1 cellular context compared by ENCODE assay signal in genomic region chr17:72122002-72122310, GRCh38.
TF ChIP-seq lines count a peak whose summit lies in the region.

No MANE protein-coding gene starts in this region.

TF ChIP-seq in HepG2, 621 proteins besides CTCF, POLR2A, EP300 and RAD21 (continued from another document):
- TF ChIP-seq ZBTB37 (CRISPR knock-in tag; IDR thresholded peaks at IDR 0.05) (no peak), MXD4 (CRISPR knock-in tag; IDR thresholded peaks at IDR 0.05) (no peak), PCBP2 (optimal IDR thresholded peaks at IDR 0.05; ENCODE audit: low read depth, low read length, poor library complexity, severe bottlenecking) (peak; percentile 54), RCOR2 (CRISPR knock-in tag; IDR thresholded peaks at IDR 0.05) (no peak), JUN (CRISPR knock-in tag; IDR thresholded peaks at IDR 0.05) (no peak), ELF1 (CRISPR knock-in tag; IDR thresholded peaks at IDR 0.05) (no peak), ZMAT3 (CRISPR knock-in tag; conservative IDR thresholded peaks at IDR 0.05) (0 out of 2 replicates have a peak, but pooled peaks have one; percentile 1), ZNF775 (CRISPR knock-in tag; IDR thresholded peaks at IDR 0.05; ENCODE audit: borderline replicate concordance) (no peak), RXRA (CRISPR knock-in tag; IDR thresholded peaks at IDR 0.05) (no peak), ZNF790 (CRISPR knock-in tag; IDR thresholded peaks at IDR 0.05; ENCODE audit: borderline replicate concordance) (no peak), GFI1 (CRISPR knock-in tag; IDR thresholded peaks at IDR 0.05; ENCODE audit: borderline replicate concordance) (0 out of 2 replicates have a peak, but pooled peaks have one; percentile 2), ZNF788 (CRISPR knock-in tag; IDR thresholded peaks at IDR 0.05; ENCODE audit: borderline replicate concordance) (peak; percentile 7; the same call in 1 of the 2 replicates), ZBTB38 (CRISPR knock-in tag; IDR thresholded peaks at IDR 0.05) (0 out of 2 replicates have a peak, but pooled peaks have one; percentile 2), ZSCAN29 (CRISPR knock-in tag; conservative IDR thresholded peaks at IDR 0.05) (no peak), ZNF124 (CRISPR knock-in tag; IDR thresholded peaks at IDR 0.05) (no peak), SMARCC2 (IDR thresholded peaks at IDR 0.05) (no peak), ZNF570 (CRISPR knock-in tag; IDR thresholded peaks at IDR 0.05; ENCODE audit: borderline replicate concordance) (no peak), HNRNPH1 (optimal IDR thresholded peaks at IDR 0.05; ENCODE audit: low read depth, low read length) (peak; percentile 96), ZNF264 (CRISPR knock-in tag; IDR thresholded peaks at IDR 0.05) (no peak), SALL1 (CRISPR knock-in tag; IDR thresholded peaks at IDR 0.05) (no peak), POLR2G (IDR thresholded peaks at IDR 0.05; ENCODE audit: low read depth, low read length) (peak; percentile 10; the same call in 1 of the 2 replicates), HNF4A (CRISPR knock-in tag; IDR thresholded peaks at IDR 0.05) (no peak)
- TF ChIP-seq, protein P1, sequence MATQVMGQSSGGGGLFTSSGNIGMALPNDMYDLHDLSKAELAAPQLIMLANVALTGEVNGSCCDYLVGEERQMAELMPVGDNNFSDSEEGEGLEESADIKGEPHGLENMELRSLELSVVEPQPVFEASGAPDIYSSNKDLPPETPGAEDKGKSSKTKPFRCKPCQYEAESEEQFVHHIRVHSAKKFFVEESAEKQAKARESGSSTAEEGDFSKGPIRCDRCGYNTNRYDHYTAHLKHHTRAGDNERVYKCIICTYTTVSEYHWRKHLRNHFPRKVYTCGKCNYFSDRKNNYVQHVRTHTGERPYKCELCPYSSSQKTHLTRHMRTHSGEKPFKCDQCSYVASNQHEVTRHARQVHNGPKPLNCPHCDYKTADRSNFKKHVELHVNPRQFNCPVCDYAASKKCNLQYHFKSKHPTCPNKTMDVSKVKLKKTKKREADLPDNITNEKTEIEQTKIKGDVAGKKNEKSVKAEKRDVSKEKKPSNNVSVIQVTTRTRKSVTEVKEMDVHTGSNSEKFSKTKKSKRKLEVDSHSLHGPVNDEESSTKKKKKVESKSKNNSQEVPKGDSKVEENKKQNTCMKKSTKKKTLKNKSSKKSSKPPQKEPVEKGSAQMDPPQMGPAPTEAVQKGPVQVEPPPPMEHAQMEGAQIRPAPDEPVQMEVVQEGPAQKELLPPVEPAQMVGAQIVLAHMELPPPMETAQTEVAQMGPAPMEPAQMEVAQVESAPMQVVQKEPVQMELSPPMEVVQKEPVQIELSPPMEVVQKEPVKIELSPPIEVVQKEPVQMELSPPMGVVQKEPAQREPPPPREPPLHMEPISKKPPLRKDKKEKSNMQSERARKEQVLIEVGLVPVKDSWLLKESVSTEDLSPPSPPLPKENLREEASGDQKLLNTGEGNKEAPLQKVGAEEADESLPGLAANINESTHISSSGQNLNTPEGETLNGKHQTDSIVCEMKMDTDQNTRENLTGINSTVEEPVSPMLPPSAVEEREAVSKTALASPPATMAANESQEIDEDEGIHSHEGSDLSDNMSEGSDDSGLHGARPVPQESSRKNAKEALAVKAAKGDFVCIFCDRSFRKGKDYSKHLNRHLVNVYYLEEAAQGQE (IDR thresholded peaks at IDR 0.05; ENCODE audit: borderline replicate concordance in 1 of 2, low read depth in 1 of 2, low read length in 2 of 2) = peak in 1 of 2 experiments; percentile 2; a peak in 1 of 4 replicates
- TF ChIP-seq, protein P2, sequence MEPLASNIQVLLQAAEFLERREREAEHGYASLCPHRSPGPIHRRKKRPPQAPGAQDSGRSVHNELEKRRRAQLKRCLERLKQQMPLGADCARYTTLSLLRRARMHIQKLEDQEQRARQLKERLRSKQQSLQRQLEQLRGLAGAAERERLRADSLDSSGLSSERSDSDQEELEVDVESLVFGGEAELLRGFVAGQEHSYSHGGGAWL (CRISPR knock-in tag; IDR thresholded peaks at IDR 0.05) = no peak
- TF ChIP-seq, protein P3, sequence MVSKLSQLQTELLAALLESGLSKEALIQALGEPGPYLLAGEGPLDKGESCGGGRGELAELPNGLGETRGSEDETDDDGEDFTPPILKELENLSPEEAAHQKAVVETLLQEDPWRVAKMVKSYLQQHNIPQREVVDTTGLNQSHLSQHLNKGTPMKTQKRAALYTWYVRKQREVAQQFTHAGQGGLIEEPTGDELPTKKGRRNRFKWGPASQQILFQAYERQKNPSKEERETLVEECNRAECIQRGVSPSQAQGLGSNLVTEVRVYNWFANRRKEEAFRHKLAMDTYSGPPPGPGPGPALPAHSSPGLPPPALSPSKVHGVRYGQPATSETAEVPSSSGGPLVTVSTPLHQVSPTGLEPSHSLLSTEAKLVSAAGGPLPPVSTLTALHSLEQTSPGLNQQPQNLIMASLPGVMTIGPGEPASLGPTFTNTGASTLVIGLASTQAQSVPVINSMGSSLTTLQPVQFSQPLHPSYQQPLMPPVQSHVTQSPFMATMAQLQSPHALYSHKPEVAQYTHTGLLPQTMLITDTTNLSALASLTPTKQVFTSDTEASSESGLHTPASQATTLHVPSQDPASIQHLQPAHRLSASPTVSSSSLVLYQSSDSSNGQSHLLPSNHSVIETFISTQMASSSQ (IDR thresholded peaks at IDR 0.05; ENCODE audit: low read depth) = 0 out of 2 replicates have a peak, but pooled peaks have one; percentile 16
- TF ChIP-seq, protein P3 (CRISPR knock-in tag; IDR thresholded peaks at IDR 0.05; ENCODE audit: borderline replicate concordance) = no peak
